In genomic region chr20:3209946-3210317, GRCh38 we compare ENCODE assay signal across 8 cellular contexts. TPM values are rescaled to one million over a fixed set of nuclear protein-coding genes. Genes with fewer than 3 reads are reported as not detected.
A peak's percentile ranks its signal among the peaks of the same experiment; 100 is the strongest.
DNase-seq lines count a peak whose midpoint lies in the region; ATAC-seq and TF ChIP-seq lines count a peak whose summit lies in the region.

No MANE protein-coding gene starts in this region.

- H3K9me3 Mint-ChIP-seq in memory B cell, result no peaks in the 10 kb centered on the region

- H3K4me1 Mint-ChIP-seq in memory B cell, result peaks cover 19% of the 10 kb centered on the region

- no peaks in the 10 kb centered on the region for H3K27me3 ChIP-seq in colonic mucosa
- no peaks in the 10 kb centered on the region for H3K27me3 ChIP-seq in upper lobe of right lung

- ATAC-seq in memory B cell (ENCODE audit: low read depth), result peak; percentile 34
- peak; percentile 51 for ATAC-seq in upper lobe of right lung
- ATAC-seq in GM19351 (IDR thresholded peaks at IDR 0.05; ENCODE audit: unreplicated experiment), result no peak

- H3K36me3 ChIP-seq in colonic mucosa (peaks cover 11% of the 10 kb centered on the region), upper lobe of right lung (peaks cover 12% of the 10 kb centered on the region)

- H3K9me3 ChIP-seq in colonic mucosa (no peaks in the 10 kb centered on the region), upper lobe of right lung (no peaks in the 10 kb centered on the region)

- H3K4me3 ChIP-seq in NB4 (ENCODE audit: low read depth, low read length), result peak overlapping the region; percentile 76
- peak overlapping the region; percentile 95 for H3K4me3 ChIP-seq in colonic mucosa
- peak overlapping the region; percentile 97 for H3K4me3 ChIP-seq in upper lobe of right lung

- no peak for TF ChIP-seq CTCF in NB4 (IDR thresholded peaks at IDR 0.05; ENCODE audit: low read depth, low read length)
- TF ChIP-seq CTCF in colonic mucosa (IDR thresholded peaks at IDR 0.05), result no peak
- no peak for TF ChIP-seq CTCF in upper lobe of right lung (IDR thresholded peaks at IDR 0.05)

- intact Hi-C loops in colonic mucosa (cut with DNase I) (loop anchor here (5.0 kb wide), 1 partner anchor 48 kb away; no protein-coding TSS in a partner anchor), upper lobe of right lung (cut with DNase I) (no loop called here)

- H3K4me1 ChIP-seq in colonic mucosa (no peaks in the 10 kb centered on the region), upper lobe of right lung (peaks cover 11% of the 10 kb centered on the region)

- no peaks in the 10 kb centered on the region for H3K27me3 Mint-ChIP-seq in memory B cell

- H3K27ac ChIP-seq in colonic mucosa (peak overlapping the region; percentile 82), upper lobe of right lung (peak overlapping the region; percentile 92)

- TF ChIP-seq POLR2A in NB4 (IDR thresholded peaks at IDR 0.05; ENCODE audit: extremely low read depth, insufficient read length), result no peak

- H3K27ac Mint-ChIP-seq in memory B cell, result peak overlapping the region; percentile 84

- peak overlapping the region; percentile 95 for H3K4me3 Mint-ChIP-seq in memory B cell

- peak overlapping the region; percentile 88 to 95 for H3K9ac ChIP-seq in colonic mucosa (ENCODE audit: low read depth in 2 of 2, low read length in 2 of 2)

- peaks cover 6% of the 10 kb centered on the region for H3K36me3 Mint-ChIP-seq in memory B cell

- peak; percentile 40 for DNase-seq in GM03348 (ENCODE audit: low spot score)
- DNase-seq in NB4 (ENCODE audit: low read depth), result peak; percentile 43
- DNase-seq in colonic mucosa, result no peak
- DNase-seq in memory B cell (ENCODE audit: low spot score in 2 of 2), result no peak
- no peak for DNase-seq in upper lobe of right lung
- DNase-seq in SKM-1 treated with dmso at 0.1 percent for 144 hours (lab: John Stamatoyannopoulos, UW; ENCODE audit: unreplicated experiment), result no peak
- no peak for DNase-seq in ureter (ENCODE audit: low spot score)

RNA-seq across cellular contexts. Expression of gene ITPA, which starts 0.6 kb away (rescaled TPM):
- total RNA-seq in colonic mucosa, result 10 to 100 TPM; 35.2 to 67.6 TPM
- 43.4 TPM for total RNA-seq in upper lobe of right lung
- 69.7 TPM for total RNA-seq in ureter

RNA-seq across cellular contexts. Expression of gene DDRGK1, which starts 5.5 kb away (rescaled TPM):
- total RNA-seq in colonic mucosa (10 to 100 TPM; 57.8 to 88.6 TPM), upper lobe of right lung (108 TPM), ureter (62.9 TPM)

RNA-seq across cellular contexts. Expression of gene SLC4A11, which starts 29.1 kb away (rescaled TPM):
- total RNA-seq in colonic mucosa, result 1 to 10 TPM; 1.2 to 2.6 TPM
- total RNA-seq in upper lobe of right lung, result 2.7 TPM
- total RNA-seq in ureter, result 56.3 TPM

RNA-seq across cellular contexts. Expression of gene LZTS3, which starts 36.6 kb away (rescaled TPM):
- total RNA-seq in colonic mucosa, result 1 to 10 TPM; 7.9 to 8.3 TPM
- 21.5 TPM for total RNA-seq in upper lobe of right lung
- 10.1 TPM for total RNA-seq in ureter

RNA-seq across cellular contexts. Expression of gene FASTKD5, which starts 50.3 kb away (rescaled TPM):
- total RNA-seq in colonic mucosa (10 to 100 TPM; 17.3 to 19.8 TPM), upper lobe of right lung (18.0 TPM), ureter (12.9 TPM)

Comparison
In these comparisons a context has a peak if more than half of its experiments do, and no peak if none do; other contexts are left out.
1. DNase-seq: peak in GM03348 (single experiment) and NB4 (single experiment); none in colonic mucosa (single experiment), memory B cell (0 of 2), upper lobe of right lung (single experiment), SKM-1 treated with dmso at 0.1 percent for 144 hours (single experiment) and ureter (single experiment).
2. RNA of gene SLC4A11, which starts 29.1 kb away (total RNA-seq): 56.3 TPM in ureter (single experiment); 2.7 TPM in upper lobe of right lung (single experiment) and 1.2 to 2.6 TPM in colonic mucosa; every median in the first group is over 10 times any median in the second.
3. Peak in every context shown above with its lines, with median percentiles within 50 percentile points of each other: H3K4me3 ChIP-seq.